1 cellular context compared by ENCODE assay signal in the genomic region with DNA sequence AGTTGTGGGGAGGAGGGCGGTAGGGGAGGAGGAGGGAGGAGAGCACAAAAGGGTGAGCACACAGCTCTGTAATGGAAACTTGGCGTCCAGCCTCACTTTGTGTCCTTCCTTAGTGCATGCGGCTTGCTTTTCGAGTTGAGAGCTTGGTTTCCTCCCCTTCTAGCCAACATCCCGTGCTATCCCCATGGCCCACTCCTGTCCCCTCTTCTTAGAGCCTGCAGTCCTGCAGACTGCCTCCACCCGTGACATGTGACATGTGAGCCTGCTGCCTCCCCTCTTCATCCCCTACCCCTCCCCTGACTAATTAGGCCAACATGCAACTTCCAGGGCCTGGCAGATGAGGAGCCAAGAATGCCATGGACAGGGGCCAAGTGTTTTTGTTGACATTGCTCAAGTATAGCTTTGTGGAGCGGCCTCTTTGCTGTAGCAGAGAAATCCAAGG.
TF ChIP-seq lines count a peak whose summit lies in the region.

No MANE protein-coding gene starts in this region.

TF ChIP-seq in GM23338, 12 proteins besides CTCF, POLR2A, EP300 and RAD21 (continued from another document):
- TF ChIP-seq, protein P1, sequence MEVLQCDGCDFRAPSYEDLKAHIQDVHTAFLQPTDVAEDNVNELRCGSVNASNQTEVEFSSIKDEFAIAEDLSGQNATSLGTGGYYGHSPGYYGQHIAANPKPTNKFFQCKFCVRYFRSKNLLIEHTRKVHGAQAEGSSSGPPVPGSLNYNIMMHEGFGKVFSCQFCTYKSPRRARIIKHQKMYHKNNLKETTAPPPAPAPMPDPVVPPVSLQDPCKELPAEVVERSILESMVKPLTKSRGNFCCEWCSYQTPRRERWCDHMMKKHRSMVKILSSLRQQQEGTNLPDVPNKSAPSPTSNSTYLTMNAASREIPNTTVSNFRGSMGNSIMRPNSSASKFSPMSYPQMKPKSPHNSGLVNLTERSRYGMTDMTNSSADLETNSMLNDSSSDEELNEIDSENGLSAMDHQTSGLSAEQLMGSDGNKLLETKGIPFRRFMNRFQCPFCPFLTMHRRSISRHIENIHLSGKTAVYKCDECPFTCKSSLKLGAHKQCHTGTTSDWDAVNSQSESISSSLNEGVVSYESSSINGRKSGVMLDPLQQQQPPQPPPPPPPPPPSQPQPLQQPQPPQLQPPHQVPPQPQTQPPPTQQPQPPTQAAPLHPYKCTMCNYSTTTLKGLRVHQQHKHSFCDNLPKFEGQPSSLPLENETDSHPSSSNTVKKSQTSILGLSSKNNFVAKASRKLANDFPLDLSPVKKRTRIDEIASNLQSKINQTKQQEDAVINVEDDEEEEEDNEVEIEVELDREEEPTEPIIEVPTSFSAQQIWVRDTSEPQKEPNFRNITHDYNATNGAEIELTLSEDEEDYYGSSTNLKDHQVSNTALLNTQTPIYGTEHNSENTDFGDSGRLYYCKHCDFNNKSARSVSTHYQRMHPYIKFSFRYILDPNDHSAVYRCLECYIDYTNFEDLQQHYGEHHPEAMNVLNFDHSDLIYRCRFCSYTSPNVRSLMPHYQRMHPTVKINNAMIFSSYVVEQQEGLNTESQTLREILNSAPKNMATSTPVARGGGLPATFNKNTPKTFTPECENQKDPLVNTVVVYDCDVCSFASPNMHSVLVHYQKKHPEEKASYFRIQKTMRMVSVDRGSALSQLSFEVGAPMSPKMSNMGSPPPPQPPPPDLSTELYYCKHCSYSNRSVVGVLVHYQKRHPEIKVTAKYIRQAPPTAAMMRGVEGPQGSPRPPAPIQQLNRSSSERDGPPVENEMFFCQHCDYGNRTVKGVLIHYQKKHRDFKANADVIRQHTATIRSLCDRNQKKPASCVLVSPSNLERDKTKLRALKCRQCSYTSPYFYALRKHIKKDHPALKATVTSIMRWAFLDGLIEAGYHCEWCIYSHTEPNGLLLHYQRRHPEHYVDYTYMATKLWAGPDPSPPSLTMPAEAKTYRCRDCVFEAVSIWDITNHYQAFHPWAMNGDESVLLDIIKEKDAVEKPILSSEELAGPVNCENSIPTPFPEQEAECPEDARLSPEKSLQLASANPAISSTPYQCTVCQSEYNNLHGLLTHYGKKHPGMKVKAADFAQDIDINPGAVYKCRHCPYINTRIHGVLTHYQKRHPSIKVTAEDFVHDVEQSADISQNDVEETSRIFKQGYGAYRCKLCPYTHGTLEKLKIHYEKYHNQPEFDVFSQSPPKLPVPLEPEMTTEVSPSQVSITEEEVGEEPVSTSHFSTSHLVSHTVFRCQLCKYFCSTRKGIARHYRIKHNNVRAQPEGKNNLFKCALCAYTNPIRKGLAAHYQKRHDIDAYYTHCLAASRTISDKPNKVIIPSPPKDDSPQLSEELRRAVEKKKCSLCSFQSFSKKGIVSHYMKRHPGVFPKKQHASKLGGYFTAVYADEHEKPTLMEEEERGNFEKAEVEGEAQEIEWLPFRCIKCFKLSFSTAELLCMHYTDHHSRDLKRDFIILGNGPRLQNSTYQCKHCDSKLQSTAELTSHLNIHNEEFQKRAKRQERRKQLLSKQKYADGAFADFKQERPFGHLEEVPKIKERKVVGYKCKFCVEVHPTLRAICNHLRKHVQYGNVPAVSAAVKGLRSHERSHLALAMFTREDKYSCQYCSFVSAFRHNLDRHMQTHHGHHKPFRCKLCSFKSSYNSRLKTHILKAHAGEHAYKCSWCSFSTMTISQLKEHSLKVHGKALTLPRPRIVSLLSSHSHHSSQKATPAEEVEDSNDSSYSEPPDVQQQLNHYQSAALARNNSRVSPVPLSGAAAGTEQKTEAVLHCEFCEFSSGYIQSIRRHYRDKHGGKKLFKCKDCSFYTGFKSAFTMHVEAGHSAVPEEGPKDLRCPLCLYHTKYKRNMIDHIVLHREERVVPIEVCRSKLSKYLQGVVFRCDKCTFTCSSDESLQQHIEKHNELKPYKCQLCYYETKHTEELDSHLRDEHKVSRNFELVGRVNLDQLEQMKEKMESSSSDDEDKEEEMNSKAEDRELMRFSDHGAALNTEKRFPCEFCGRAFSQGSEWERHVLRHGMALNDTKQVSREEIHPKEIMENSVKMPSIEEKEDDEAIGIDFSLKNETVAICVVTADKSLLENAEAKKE (CRISPR knock-in tag; IDR thresholded peaks at IDR 0.05), result no peak
- no peak for TF ChIP-seq NANOG (IDR thresholded peaks at IDR 0.05; ENCODE audit: borderline replicate concordance)
